22 cellular contexts compared by ENCODE assay signal in the genomic region with DNA sequence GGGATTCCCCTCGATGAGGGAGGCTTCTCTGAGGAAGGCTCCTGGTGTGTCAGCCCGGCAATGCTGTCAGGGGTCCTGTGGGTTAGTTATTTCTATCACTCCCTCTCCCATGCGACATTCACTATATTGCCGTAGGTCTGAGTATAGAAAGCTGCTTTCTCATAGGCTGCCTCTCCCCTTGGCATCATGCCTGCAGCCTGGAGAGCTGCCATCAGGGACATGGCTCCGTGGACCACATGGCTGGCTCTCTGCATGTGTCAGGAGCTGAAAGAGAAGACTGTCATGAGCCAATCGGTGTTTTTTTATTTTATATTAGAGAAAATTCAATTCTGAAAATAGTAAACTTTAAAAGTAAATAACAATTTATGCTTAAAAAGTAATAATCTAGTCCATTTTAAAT.
DNase-seq lines count a peak whose midpoint lies in the region; ATAC-seq and TF ChIP-seq lines count a peak whose summit lies in the region.
"Had no signal": no experiment of that assay in that cellular context is flagged by ENCODE, and none has a peak within 500 bp of the region (broad histone marks: within the 10 kb centered on the region; RNA-seq: fewer than 3 reads in every experiment).

No MANE protein-coding gene starts in this region.

- no peaks in the 10 kb centered on the region for H3K9me3 ChIP-seq in gastrocnemius medialis
- H3K9me3 ChIP-seq: A549, stomach, uterus had no signal

- H3K27ac Mint-ChIP-seq in nephron progenitor cell: no peak overlapping the region
- H3K27ac Mint-ChIP-seq: activated naive CD8-positive, alpha-beta T cell treated with anti-CD3 and anti-CD28 coated beads, Interleukin-2, amount 50 U/mL, for 24 hours; nephron; T-cell had no signal

- ATAC-seq in GM21576 (IDR thresholded peaks at IDR 0.05; ENCODE audit: unreplicated experiment) (no peak), gastrocnemius medialis (no peak)
- ATAC-seq: A549; activated naive CD8-positive, alpha-beta T cell treated with anti-CD3 and anti-CD28 coated beads, Interleukin-2, amount 50 U/mL, for 24 hours; K562; Panc1; T-cell had no signal

- H3K4me3 ChIP-seq in gastrocnemius medialis: no peak overlapping the region
- H3K4me3 ChIP-seq: A549, K562, stomach, uterus had no signal

- no peaks in the 10 kb centered on the region for H3K9me3 Mint-ChIP-seq in nephron progenitor cell
- H3K9me3 Mint-ChIP-seq: activated naive CD8-positive, alpha-beta T cell treated with anti-CD3 and anti-CD28 coated beads, Interleukin-2, amount 50 U/mL, for 24 hours; CD4-positive, alpha-beta memory T cell; nephron; T-cell had no signal

- H3K4me3 Mint-ChIP-seq in nephron progenitor cell: no peak overlapping the region
- H3K4me3 Mint-ChIP-seq: activated naive CD8-positive, alpha-beta T cell treated with anti-CD3 and anti-CD28 coated beads, Interleukin-2, amount 50 U/mL, for 24 hours; CD4-positive, alpha-beta memory T cell; nephron; T-cell had no signal

- TF ChIP-seq CTCF in gastrocnemius medialis (IDR thresholded peaks at IDR 0.05 in 4 of 5, conservative IDR thresholded peaks at IDR 0.05 in 1 of 5) (no peak), nephron progenitor cell (IDR thresholded peaks at IDR 0.05) (no peak)

- no peaks in the 10 kb centered on the region for H3K36me3 Mint-ChIP-seq in nephron progenitor cell (ENCODE audit: low read depth)
- H3K36me3 Mint-ChIP-seq: CD4-positive, alpha-beta memory T cell; T-cell had no signal

- intact Hi-C loops in gastrocnemius medialis (cut with DNase I; ENCODE audit: low total_unique reads): no loop called here

- H3K27me3 ChIP-seq in gastrocnemius medialis: no peaks in the 10 kb centered on the region
- H3K27me3 ChIP-seq: uterus had no signal

- in situ Hi-C loops in gastrocnemius medialis (cut with MboI; ENCODE audit: low sequenced_read_pairs in 4 of 4): no loop called here

- H3K4me1 Mint-ChIP-seq in nephron progenitor cell: peaks cover 21% of the 10 kb centered on the region
- H3K4me1 Mint-ChIP-seq: activated naive CD8-positive, alpha-beta T cell treated with anti-CD3 and anti-CD28 coated beads, Interleukin-2, amount 50 U/mL, for 24 hours; CD4-positive, alpha-beta memory T cell; nephron; T-cell had no signal

- no peaks in the 10 kb centered on the region for H3K36me3 ChIP-seq in gastrocnemius medialis
- H3K36me3 ChIP-seq: stomach, uterus, WERI-Rb-1 had no signal

- no peaks in the 10 kb centered on the region for H3K4me1 ChIP-seq in gastrocnemius medialis
- H3K4me1 ChIP-seq: A549, stomach, uterus had no signal

- H3K27ac ChIP-seq in gastrocnemius medialis: no peak overlapping the region
- H3K27ac ChIP-seq: A549, HL-60, stomach, uterus, WERI-Rb-1 had no signal

- no peak for TF ChIP-seq POLR2A in gastrocnemius medialis (IDR thresholded peaks at IDR 0.05)

- peaks cover 8% of the 10 kb centered on the region for H3K27me3 Mint-ChIP-seq in nephron progenitor cell (ENCODE audit: low read depth, poor library complexity)

- DNase-seq in NCI-H524 (lab: John Stamatoyannopoulos, UW) (peak; percentile 35 to 75), NCI-H524 treated with DMSO at 0.1 percent for 48 hours (lab: John Stamatoyannopoulos, UW) (no peak), NCI-H446 (lab: John Stamatoyannopoulos, UW) (peak; percentile 85 to 95), cerebellum (ENCODE audit: low spot score) (peak; percentile 81), putamen (ENCODE audit: low spot score) (peak; percentile 75), gastrocnemius medialis (no peak), nephron progenitor cell (no peak)
- DNase-seq: activated naive CD8-positive, alpha-beta T cell treated with anti-CD3 and anti-CD28 coated beads, Interleukin-2, amount 50 U/mL, for 24 hours; CD4-positive, alpha-beta memory T cell; foreskin melanocyte; NCI-H1436 treated with DMSO at 0.1 percent for 48 hours; NCI-H774; T-cell; uterus; WERI-Rb-1 had no signal

Comparison
In these comparisons a context has a peak if more than half of its experiments do, and no peak if none do; other contexts are left out.
1. DNase-seq: peak in NCI-H524 (2 of 2), NCI-H446 (2 of 2), cerebellum (single experiment) and putamen (single experiment); none in NCI-H524 treated with DMSO at 0.1 percent for 48 hours (single experiment), gastrocnemius medialis (0 of 2) and nephron progenitor cell (single experiment).